ENCODE assay signal across 1 cellular context in the genomic region with DNA sequence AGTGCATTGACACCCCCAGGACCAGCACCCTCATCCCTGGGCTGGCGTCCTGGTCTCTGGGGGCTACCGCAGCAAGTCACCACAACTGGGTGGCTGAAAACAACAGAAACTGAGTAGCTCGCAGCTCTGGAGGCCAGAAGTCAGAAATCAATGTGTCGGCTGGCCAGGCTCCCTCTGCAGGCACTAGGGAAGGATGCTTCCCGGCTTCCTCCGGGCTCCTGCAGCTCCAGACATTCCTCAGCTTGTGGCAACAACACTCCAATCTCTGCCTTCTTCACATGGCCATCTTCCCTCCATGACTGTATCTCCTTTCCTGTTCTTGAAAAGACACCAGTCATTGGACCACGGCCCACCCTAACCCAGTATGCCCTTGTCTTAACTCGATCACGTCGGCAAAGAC.
TF ChIP-seq lines count a peak whose summit lies in the region.

No MANE protein-coding gene starts in this region.

TF ChIP-seq in H1, 55 proteins besides CTCF, POLR2A, EP300 and RAD21 (continued from another document):
- TF ChIP-seq, protein P1, sequence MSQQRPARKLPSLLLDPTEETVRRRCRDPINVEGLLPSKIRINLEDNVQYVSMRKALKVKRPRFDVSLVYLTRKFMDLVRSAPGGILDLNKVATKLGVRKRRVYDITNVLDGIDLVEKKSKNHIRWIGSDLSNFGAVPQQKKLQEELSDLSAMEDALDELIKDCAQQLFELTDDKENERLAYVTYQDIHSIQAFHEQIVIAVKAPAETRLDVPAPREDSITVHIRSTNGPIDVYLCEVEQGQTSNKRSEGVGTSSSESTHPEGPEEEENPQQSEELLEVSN (IDR thresholded peaks at IDR 0.05), result peak; percentile 56; the same call in 1 of the 2 replicates
- no peak for TF ChIP-seq BRCA1 (IDR thresholded peaks at IDR 0.05; ENCODE audit: low read depth, low read length)
- TF ChIP-seq HDAC2 (IDR thresholded peaks at IDR 0.05; ENCODE audit: borderline replicate concordance in 1 of 2, low read depth in 2 of 2, low read length in 2 of 2), result no peak
- no peak for TF ChIP-seq KDM4A (IDR thresholded peaks at IDR 0.05; ENCODE audit: low read depth, low read length, severe bottlenecking)
- no peak for TF ChIP-seq SP2 (IDR thresholded peaks at IDR 0.05; ENCODE audit: low read length)
- TF ChIP-seq TAF1 (IDR thresholded peaks at IDR 0.05; ENCODE audit: low read depth, low read length), result no peak
- TF ChIP-seq, protein P2, sequence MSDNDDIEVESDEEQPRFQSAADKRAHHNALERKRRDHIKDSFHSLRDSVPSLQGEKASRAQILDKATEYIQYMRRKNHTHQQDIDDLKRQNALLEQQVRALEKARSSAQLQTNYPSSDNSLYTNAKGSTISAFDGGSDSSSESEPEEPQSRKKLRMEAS (IDR thresholded peaks at IDR 0.05), result 0 out of 2 replicates have a peak, but pooled peaks have one; percentile 22
- no peak for TF ChIP-seq EZH2 (IDR thresholded peaks at IDR 0.05; ENCODE audit: low read depth, low read length, severe bottlenecking)
- no peak for TF ChIP-seq RNF2 (IDR thresholded peaks at IDR 0.05; ENCODE audit: borderline replicate concordance, low read depth, low read length, missing control alignments, poor library complexity, severe bottlenecking)
TF ChIP-seq in H1: peak in this region for 3.
